7 cellular contexts compared by ENCODE assay signal in genomic region chr3:187748050-187748481, GRCh38. TPM values are rescaled to one million over a fixed set of nuclear protein-coding genes. Genes with fewer than 3 reads are reported as not detected.
DNase-seq lines count a peak whose midpoint lies in the region; ATAC-seq and TF ChIP-seq lines count a peak whose summit lies in the region.

No MANE protein-coding gene starts in this region.

- POLR2A ChIA-PET in OCI-LY7 (lab: Charles Lee), result interaction anchor here (0.6 to 13.4 kb wide), 16 partner anchors 15 to 469 kb away, joined by 3 to 531 read pairs (median 14); no protein-coding TSS in a partner anchor

- no peaks in the 10 kb centered on the region; the same call in 1 of the 2 replicates for H4K20me1 ChIP-seq in OCI-LY7 (ENCODE audit: insufficient read depth, low read length)

- peak overlapping the region; percentile 12; the same call in 1 of the 2 replicates for H2AFZ ChIP-seq in OCI-LY7 (ENCODE audit: low read length)

- peak; percentile 55 for ATAC-seq in stimulated activated naive CD8-positive, alpha-beta T cell treated with anti-CD3 and anti-CD28 coated beads, Interleukin-15, Interleukin-2, amounts not matched to agents 100 U/mL and 50 U/mL, for 24 hours

- no peaks in the 10 kb centered on the region for H3K27me3 ChIP-seq in esophagus muscularis mucosa

- H3K4me3 ChIP-seq in OCI-LY7 (ENCODE audit: low read depth, low read length, poor library complexity, severe bottlenecking) (peak overlapping the region; percentile 86), esophagus muscularis mucosa (no peak overlapping the region)

- peaks cover 19% of the 10 kb centered on the region for H3K36me3 ChIP-seq in OCI-LY7 (ENCODE audit: insufficient read depth, low read length)
- H3K36me3 ChIP-seq in esophagus muscularis mucosa, result no peaks in the 10 kb centered on the region

- H3K27me3 Mint-ChIP-seq in nephron (ENCODE audit: low read depth), result peaks cover 3% of the 10 kb centered on the region

- BruUV-seq in OCI-LY7 (replicated peaks; lab: Mats Ljungman, UMichigan), result no TSS peak

- no peaks in the 10 kb centered on the region for H3K9me3 ChIP-seq in OCI-LY7 (ENCODE audit: low read length)
- H3K9me3 ChIP-seq in esophagus muscularis mucosa, result no peaks in the 10 kb centered on the region

- H3K9me2 ChIP-seq in OCI-LY7 (ENCODE audit: insufficient read depth, low read length), result no peaks in the 10 kb centered on the region

- H3K4me1 Mint-ChIP-seq in nephron, result peaks cover 54% of the 10 kb centered on the region

- H3K9me3 Mint-ChIP-seq in nephron, result no peaks in the 10 kb centered on the region

- no peak for TF ChIP-seq EP300 in esophagus muscularis mucosa (IDR thresholded peaks at IDR 0.05)

- intact Hi-C loops in OCI-LY7 (cut with micrococcal nuclease; ENCODE audit: unreplicated experiment), result loop anchor here (1.0 to 2.0 kb wide), 8 partner anchors 81 to 699 kb away; no protein-coding TSS in a partner anchor
- intact Hi-C loops in esophagus muscularis mucosa (cut with DNase I), result loop anchor here (5.0 to 10.0 kb wide), 3 partner anchors 304 to 827 kb away; no protein-coding TSS in a partner anchor

- H3K36me3 Mint-ChIP-seq in nephron (ENCODE audit: low read depth), result no peaks in the 10 kb centered on the region

- DNase-seq in GM13977 (ENCODE audit: low spot score), result peak; percentile 62
- DNase-seq in HUDEP-2 (lab: John Stamatoyannopoulos, UW; ENCODE audit: unreplicated experiment in 76 of 76), result peak in 74 of 76 experiments; percentile 6 to 87 (median 67)
- DNase-seq in OCI-LY7 (ENCODE audit: low spot score), result peak; percentile 96
- peak; percentile 93 for DNase-seq in activated T-cell treated with anti-CD3 and anti-CD28 coated beads for 4 hours
- DNase-seq in esophagus muscularis mucosa (ENCODE audit: extremely low spot score), result peak; percentile 97
- peak; percentile 96 for DNase-seq in stimulated activated naive CD8-positive, alpha-beta T cell treated with anti-CD3 and anti-CD28 coated beads, Interleukin-15, Interleukin-2, amounts not matched to agents 100 U/mL and 50 U/mL, for 24 hours

- peak overlapping the region; percentile 74 to 82 (median 75) for H3K4me3 Mint-ChIP-seq in nephron

- H3K4me1 ChIP-seq in OCI-LY7 (ENCODE audit: insufficient read depth, low read length, poor library complexity, severe bottlenecking) (peaks cover 54% of the 10 kb centered on the region), esophagus muscularis mucosa (peaks cover 13 to 50% (median 43%) of the 10 kb centered on the region in 4 donors)

- in situ Hi-C loops in GM13977 (cut with MboI; ENCODE audit: low pct_unique_long_range_greater_than_20kb, low sequenced_read_pairs, unreplicated experiment), result loop anchor here (25.0 kb wide), 2 partner anchors 989 to 1389 kb away; no protein-coding TSS in a partner anchor

- H3K27ac ChIP-seq in OCI-LY7 (ENCODE audit: low read depth, low read length, poor library complexity, severe bottlenecking), result peak overlapping the region; percentile 90
- peak overlapping the region; percentile 94 to 99 (median 98) for H3K27ac ChIP-seq in esophagus muscularis mucosa (replicated peaks in 1 of 4)

- TF ChIP-seq CTCF in GM13977 (IDR thresholded peaks at IDR 0.05; ENCODE audit: extremely low read depth, insufficient read depth, missing control alignments) (peak; percentile 93), OCI-LY7 (conservative IDR thresholded peaks at IDR 0.05; ENCODE audit: low read length) (peak; percentile 99), esophagus muscularis mucosa (IDR thresholded peaks at IDR 0.05) (peak; percentile 96 to 99 (median 97)), nephron (IDR thresholded peaks at IDR 0.05; ENCODE audit: unreplicated experiment in 3 of 3) (peak; percentile 93 to 97 (median 97))

- H3K79me2 ChIP-seq in OCI-LY7 (ENCODE audit: insufficient read depth, low read depth, low read length), result peaks cover 43% of the 10 kb centered on the region

- CTCF ChIA-PET in OCI-LY7 (lab: Charles Lee; ENCODE audit: unreplicated experiment), result interaction anchor here (1.0 to 3.0 kb wide), 5 partner anchors 152 to 198 kb away, joined by 3 to 18 read pairs (median 5); no protein-coding TSS in a partner anchor

- TF ChIP-seq POLR2A in esophagus muscularis mucosa (IDR thresholded peaks at IDR 0.05; ENCODE audit: low read depth), result no peak

- WGBS in esophagus muscularis mucosa, result 12% methylated on average over 2 of the region's 2 CpGs

- H3K27ac Mint-ChIP-seq in nephron, result peak overlapping the region; percentile 93 to 100 (median 100)

- H3K4me2 ChIP-seq in OCI-LY7 (ENCODE audit: low read length), result peak overlapping the region; percentile 93

RNA-seq across cellular contexts. Expression of gene BCL6, which starts 2.8 kb away (rescaled TPM):
- 62.4 and 65.6 TPM in 2 replicates for total RNA-seq in OCI-LY7 (2014; rRNA removed; shearing (Covaris generic))
- total RNA-seq in OCI-LY7 (2022) (251 and 256 TPM in 2 replicates), esophagus muscularis mucosa (100 to 1,000 TPM in 3 of 4 donors, 10 to 100 TPM in 1; 86.0 to 161 (median 111) TPM)

RNA-seq across cellular contexts. Expression of gene RTP2, which starts 45.7 kb away (rescaled TPM):
- total RNA-seq in OCI-LY7 (2014; rRNA removed; shearing (Covaris generic)), result not detected in 2 replicates
- total RNA-seq in OCI-LY7 (2022) (not detected in 2 replicates), esophagus muscularis mucosa (not detected)
